In genomic region chr6:13368716-13369115, GRCh38 we compare ENCODE assay signal across 25 cellular contexts. TPM values are rescaled to one million over a fixed set of nuclear protein-coding genes. Genes with fewer than 3 reads are reported as not detected.
DNase-seq lines count a peak whose midpoint lies in the region; ATAC-seq and TF ChIP-seq lines count a peak whose summit lies in the region.
"Had no signal": no experiment of that assay in that cellular context is flagged by ENCODE, and none has a peak within 500 bp of the region (broad histone marks: within the 10 kb centered on the region; RNA-seq: fewer than 3 reads in every experiment).

No MANE protein-coding gene starts in this region.

- no peak overlapping the region for H3K23ac ChIP-seq in IMR-90 (ENCODE audit: low read depth, low read length)

- H3K4ac ChIP-seq in IMR-90 (ENCODE audit: low read depth, low read length): no peak overlapping the region

- peaks cover 20% of the 10 kb centered on the region; the same call in 1 of the 2 replicates for H4K20me1 ChIP-seq in BLaER1
- H4K20me1 ChIP-seq in IMR-90 (ENCODE audit: insufficient read depth, low read length): no peaks in the 10 kb centered on the region
- H4K20me1 ChIP-seq in GM23338 (replicated peaks; ENCODE audit: insufficient read depth): no peaks in the 10 kb centered on the region

- H3K4me1 ChIP-seq in BLaER1 (peaks cover 10% of the 10 kb centered on the region), IMR-90 (ENCODE audit: control insufficient read depth, insufficient read depth, low read length) (peaks cover 4% of the 10 kb centered on the region; the same call in 1 of the 2 replicates), GM23338 (ENCODE audit: insufficient read depth) (peaks cover 10% of the 10 kb centered on the region)
- H3K4me1 ChIP-seq: colonic mucosa had no signal

- H2AK5ac ChIP-seq in IMR-90 (ENCODE audit: low read depth, low read length): no peak overlapping the region

- POLR2A ChIA-PET in IMR-90 (lab: Charles Lee; ENCODE audit: unreplicated experiment): no interaction called here

- DNase-seq in IMR-90 (peak; percentile 17), SK-N-MC (ENCODE audit: low read depth, low spot score) (peak; percentile 14), fibroblast of villous mesenchyme (ENCODE audit: low read depth) (peak; percentile 25), GM23338 (ENCODE audit: low spot score) (no peak)
- DNase-seq in activated CD8-positive, alpha-beta memory T cell treated with anti-CD3 and anti-CD28 coated beads, Interleukin-2, amount 50 U/mL, for 48 hours: no peak
- no peak for DNase-seq in activated naive CD4-positive, alpha-beta T cell treated with anti-CD3 and anti-CD28 coated beads, Interleukin-2, amount 50 U/mL, for 16 hours
- DNase-seq: activated CD4-positive, alpha-beta T cell treated with anti-CD3 and anti-CD28 coated beads for 36 hours; activated gamma-delta T cell; activated T-cell treated with anti-CD3 and anti-CD28 coated beads, Interleukin-2, amount 50 U/mL, for 1 hour; CD4-positive, alpha-beta memory T cell; colonic mucosa; effector memory CD4-positive, alpha-beta T cell; GOT3; NCI-H2227 treated with DMSO at 0.1 percent for 48 hours; NCI-H774; SHP77 treated with DMSO at 0.1 percent for 48 hours; stimulated activated naive CD8-positive, alpha-beta T cell treated with anti-CD3 and anti-CD28 coated beads, Interleukin-15, amount 100 ng/mL, for 72 hours; T-cell; thyroid gland had no signal

- H4K8ac ChIP-seq in IMR-90 (ENCODE audit: low read depth in 2 of 2, low read length in 2 of 2): no peak overlapping the region

- H3K9me3 Mint-ChIP-seq in GM23338: no peaks in the 10 kb centered on the region
- H3K9me3 Mint-ChIP-seq: CD4-positive, alpha-beta memory T cell; neural progenitor cell; stimulated activated naive CD8-positive, alpha-beta T cell treated with anti-CD3 and anti-CD28 coated beads, Interleukin-15, amount 100 ng/mL, for 72 hours; T-cell had no signal

- TF ChIP-seq CTCF in IMR-90 (conservative IDR thresholded peaks at IDR 0.05; ENCODE audit: low read depth, low read length): no peak
- TF ChIP-seq CTCF in fibroblast of villous mesenchyme (IDR thresholded peaks at IDR 0.05; ENCODE audit: insufficient read depth, low read depth, low read length): no peak
- no peak for TF ChIP-seq CTCF in GM23338 (conservative IDR thresholded peaks at IDR 0.05; ENCODE audit: low read depth in 2 of 2)

- H3K9me2 ChIP-seq in GM23338 (ENCODE audit: insufficient read depth): no peaks in the 10 kb centered on the region

- H3K4me3 Mint-ChIP-seq in GM23338: no peak overlapping the region
- H3K4me3 Mint-ChIP-seq: activated CD4-positive, alpha-beta T cell treated with anti-CD3 and anti-CD28 coated beads for 36 hours; brain; CD4-positive, alpha-beta memory T cell; neural progenitor cell; stimulated activated naive CD8-positive, alpha-beta T cell treated with anti-CD3 and anti-CD28 coated beads, Interleukin-15, amount 100 ng/mL, for 72 hours; T-cell had no signal

- H2BK5ac ChIP-seq in IMR-90 (ENCODE audit: low read depth, low read length, poor library complexity, severe bottlenecking): no peak overlapping the region

- H3K27ac ChIP-seq in BLaER1 (no peak overlapping the region), IMR-90 (ENCODE audit: insufficient read depth, low read length) (no peak overlapping the region), SK-N-MC (no peak overlapping the region), GM23338 (ENCODE audit: low read depth) (no peak overlapping the region)
- H3K27ac ChIP-seq: colonic mucosa, esophagus muscularis mucosa, KMS-11, neural progenitor cell, thyroid gland had no signal

- peaks cover 3% of the 10 kb centered on the region for H3K27me3 Mint-ChIP-seq in GM23338 (ENCODE audit: insufficient read depth, low read depth, poor library complexity)
- H3K27me3 Mint-ChIP-seq: brain; CD4-positive, alpha-beta memory T cell had no signal

- H3K9ac ChIP-seq in BLaER1 (no peak overlapping the region), IMR-90 (ENCODE audit: low read depth, low read length) (no peak overlapping the region), SK-N-MC (ENCODE audit: insufficient read length) (no peak overlapping the region)
- H3K9ac ChIP-seq: KMS-11, neural progenitor cell had no signal

- dilution Hi-C loops in IMR-90 (cut with HindIII; ENCODE audit: low sequenced_read_pairs, unreplicated experiment): no loop called here

- H3F3A ChIP-seq in GM23338 (replicated peaks; ENCODE audit: low read depth): no peaks in the 10 kb centered on the region

- no peak overlapping the region for H2BK15ac ChIP-seq in IMR-90 (ENCODE audit: low read depth, low read length)

- H2AFZ ChIP-seq in IMR-90 (replicated peaks; ENCODE audit: low read length, poor library complexity) (no peak overlapping the region), GM23338 (no peak overlapping the region)
- H2AFZ ChIP-seq: neural progenitor cell had no signal

- no peak for TF ChIP-seq POLR2A in IMR-90 (IDR thresholded peaks at IDR 0.05; ENCODE audit: low read depth, low read length)

- no peak overlapping the region for H2BK20ac ChIP-seq in IMR-90 (ENCODE audit: low read depth, low read length)

- H3K36me3 Mint-ChIP-seq in GM23338 (ENCODE audit: low read depth): peaks cover 2% of the 10 kb centered on the region; the same call in 2 of the 3 replicates
- H3K36me3 Mint-ChIP-seq: CD4-positive, alpha-beta memory T cell; T-cell had no signal

- no peak overlapping the region for H3K56ac ChIP-seq in IMR-90 (ENCODE audit: extremely low read depth, insufficient read depth, low read length)

- H3K4me3 ChIP-seq in BLaER1 (no peak overlapping the region), IMR-90 (ENCODE audit: insufficient read depth, low read depth, low read length) (no peak overlapping the region), SK-N-MC (no peak overlapping the region), fibroblast of villous mesenchyme (ENCODE audit: low read depth, low read length) (no peak overlapping the region), GM23338 (no peak overlapping the region)
- H3K4me3 ChIP-seq: colonic mucosa, esophagus muscularis mucosa, neural progenitor cell, thyroid gland had no signal

- TF ChIP-seq RAD21 in IMR-90 (IDR thresholded peaks at IDR 0.05; ENCODE audit: low read length): no peak

- ATAC-seq in IMR-90 (ENCODE audit: low read depth) (no peak), GM23338 (no peak), HG03135 (IDR thresholded peaks at IDR 0.05; ENCODE audit: unreplicated experiment) (no peak)
- ATAC-seq: activated CD4-positive, alpha-beta T cell treated with anti-CD3 and anti-CD28 coated beads for 36 hours; stimulated activated naive CD8-positive, alpha-beta T cell treated with anti-CD3 and anti-CD28 coated beads, Interleukin-15, amount 100 ng/mL, for 72 hours; T-cell had no signal

- H2BK120ac ChIP-seq in IMR-90 (ENCODE audit: low read depth, low read length): no peak overlapping the region

- H4K5ac ChIP-seq in IMR-90 (ENCODE audit: low read depth, low read length): no peak overlapping the region

- no peak overlapping the region for H3K18ac ChIP-seq in IMR-90 (ENCODE audit: low read depth, low read length)

- CTCF ChIA-PET in IMR-90 (lab: Yijun Ruan, JAX): no interaction called here

- H3K9me3 ChIP-seq in BLaER1: 0 out of 2 replicates have a peak, but pooled peaks cover 5% of the 10 kb centered on the region
- no peaks in the 10 kb centered on the region for H3K9me3 ChIP-seq in IMR-90 (ENCODE audit: control insufficient read depth, insufficient read depth, low read length)
- H3K9me3 ChIP-seq in SK-N-MC (ENCODE audit: low read depth, low read length): no peaks in the 10 kb centered on the region
- H3K9me3 ChIP-seq: colonic mucosa, esophagus muscularis mucosa, thyroid gland had no signal

- intact Hi-C loops in IMR-90 (cut with micrococcal nuclease): loop anchor here (1.0 kb wide), 1 partner anchor 33 kb away; no protein-coding TSS in a partner anchor

- H3K27me3 ChIP-seq in BLaER1: no peaks in the 10 kb centered on the region
- no peaks in the 10 kb centered on the region for H3K27me3 ChIP-seq in IMR-90 (ENCODE audit: control insufficient read depth, insufficient read depth, low read length)
- H3K27me3 ChIP-seq in GM23338 (ENCODE audit: insufficient read depth): no peaks in the 10 kb centered on the region
- H3K27me3 ChIP-seq: colonic mucosa, esophagus muscularis mucosa, neural progenitor cell, thyroid gland had no signal

- no peak overlapping the region for H3K27ac Mint-ChIP-seq in GM23338
- H3K27ac Mint-ChIP-seq: activated CD4-positive, alpha-beta T cell treated with anti-CD3 and anti-CD28 coated beads for 36 hours; CD4-positive, alpha-beta memory T cell; neural progenitor cell; stimulated activated naive CD8-positive, alpha-beta T cell treated with anti-CD3 and anti-CD28 coated beads, Interleukin-15, amount 100 ng/mL, for 72 hours; T-cell had no signal

- in situ Hi-C loops in IMR-90 (cut with MboI; ENCODE audit: low sequenced_read_pairs): no loop called here

- H3K36me3 ChIP-seq in BLaER1 (peaks cover 19% of the 10 kb centered on the region), IMR-90 (ENCODE audit: control insufficient read depth, insufficient read depth, low read length) (peaks cover 1% of the 10 kb centered on the region; the same call in 1 of the 2 replicates), SK-N-MC (ENCODE audit: insufficient read depth, low read length) (no peaks in the 10 kb centered on the region), GM23338 (ENCODE audit: insufficient read depth) (no peaks in the 10 kb centered on the region; the same call in 1 of the 2 replicates)
- H3K36me3 ChIP-seq: colonic mucosa, neural progenitor cell, thyroid gland had no signal

- BruUV-seq in IMR-90 (replicated peaks; lab: Mats Ljungman, UMichigan): no TSS peak

- H3K4me2 ChIP-seq in BLaER1: peak overlapping the region; percentile 30
- no peak overlapping the region for H3K4me2 ChIP-seq in IMR-90 (ENCODE audit: low read depth, low read length)
- no peak overlapping the region for H3K4me2 ChIP-seq in GM23338
- H3K4me2 ChIP-seq: KMS-11 had no signal

- peaks cover 25% of the 10 kb centered on the region for H3K4me1 Mint-ChIP-seq in GM23338
- H3K4me1 Mint-ChIP-seq: CD4-positive, alpha-beta memory T cell had no signal

- no peak overlapping the region for H2AK9ac ChIP-seq in IMR-90 (replicated peaks; ENCODE audit: low read depth, low read length, poor library complexity)

- no peaks in the 10 kb centered on the region for H3K79me2 ChIP-seq in GM23338 (replicated peaks; ENCODE audit: insufficient read depth)

- H3K79me1 ChIP-seq in IMR-90 (ENCODE audit: low read depth in 1 of 2, low read length in 2 of 2): no peaks in the 10 kb centered on the region; a peak in 1 of 4 replicates

- H3K9me1 ChIP-seq in IMR-90 (ENCODE audit: insufficient read depth, low read length): peaks cover 4% of the 10 kb centered on the region

- no peak overlapping the region for H3K14ac ChIP-seq in IMR-90 (replicated peaks; ENCODE audit: low read depth, low read length)

- no peak overlapping the region for H4K91ac ChIP-seq in IMR-90 (ENCODE audit: insufficient read depth, low read depth, low read length)

TF ChIP-seq in GM23338, 12 proteins besides CTCF, POLR2A, EP300 and RAD21 (continues in another document):
- TF ChIP-seq ZNF331 (CRISPR knock-in tag; IDR thresholded peaks at IDR 0.05; ENCODE audit: low read depth): no peak

RNA-seq across cellular contexts. Expression of gene TBC1D7, which starts 40.4 kb away (rescaled TPM):
- total RNA-seq in IMR-90 (2012; rRNA removed) (14.3 and 16.4 TPM in 2 replicates), fibroblast of villous mesenchyme (23.7 and 27.4 TPM in 2 replicates)
- polyA plus RNA-seq in IMR-90 (2012; rRNA removed) (17.6 and 22.6 TPM in 2 replicates), GM23338 (2016; fragmentation: Nextera tagmentation; extraction: Ambion mirVana) (57.7 and 70.4 TPM in 2 replicates)
- polyA plus RNA-seq in IMR-90 (2012; cell fraction: cytosol; rRNA removed): 9.8 and 23.1 TPM in 2 replicates
- polyA plus RNA-seq in IMR-90 (2012; cell fraction: nucleus; rRNA removed; ENCODE audit: low replicate concordance): 3.2 and 15.3 TPM in 2 replicates
- total RNA-seq in GM23338 (2014; rRNA removed; shearing (Covaris generic)): 42.8 and 62.0 TPM in 2 replicates

Comparison
In these comparisons a context has a peak if more than half of its experiments do, and no peak if none do; other contexts are left out.
1. DNase-seq: peak in IMR-90 (single experiment), SK-N-MC (single experiment) and fibroblast of villous mesenchyme (single experiment); none in activated CD8-positive, alpha-beta memory T cell treated with anti-CD3 and anti-CD28 coated beads, Interleukin-2, amount 50 U/mL, for 48 hours (single experiment), GM23338 (single experiment) and activated naive CD4-positive, alpha-beta T cell treated with anti-CD3 and anti-CD28 coated beads, Interleukin-2, amount 50 U/mL, for 16 hours (single experiment).